ENCODE assay signal across 16 cellular contexts in genomic region chr6:166615059-166615770, GRCh38. TPM values are rescaled to one million over a fixed set of nuclear protein-coding genes. Genes with fewer than 3 reads are reported as not detected.
DNase-seq lines count a peak whose midpoint lies in the region; TF ChIP-seq lines count a peak whose summit lies in the region.
"Had no signal": no experiment of that assay in that cellular context is flagged by ENCODE, and none has a peak within 500 bp of the region (broad histone marks: within the 10 kb centered on the region; RNA-seq: fewer than 3 reads in every experiment).

No MANE protein-coding gene starts in this region.

- TF ChIP-seq EP300 in sigmoid colon (IDR thresholded peaks at IDR 0.05) = peak in 2 of 4 donors; percentile 17 to 39

- no peak overlapping the region for H3K4me3 ChIP-seq in choroid plexus epithelial cell (ENCODE audit: low read depth, low read length)
- H3K4me3 ChIP-seq in right atrium auricular region = no peak overlapping the region
- H3K4me3 ChIP-seq in sigmoid colon = no peak overlapping the region
- H3K4me3 ChIP-seq: cardiac muscle cell had no signal

- intact Hi-C loops in sigmoid colon (cut with DNase I) = no loop called here

- H3K4me1 ChIP-seq in right atrium auricular region (peaks cover 0 to 66% of the 10 kb centered on the region in 2 donors), sigmoid colon (peaks cover 0 to 69% (median 37%) of the 10 kb centered on the region in 4 donors)

- TF ChIP-seq POLR2A in sigmoid colon (IDR thresholded peaks at IDR 0.05) = no peak

- 91 to 93% methylated on average over 21 of the region's 21 CpGs for WGBS in sigmoid colon, 2 donors

- H3K36me3 ChIP-seq in right atrium auricular region (no peaks in the 10 kb centered on the region), sigmoid colon (no peaks in the 10 kb centered on the region)
- H3K36me3 ChIP-seq: cardiac muscle cell had no signal

- DNase-seq in GM03348 (ENCODE audit: low spot score) = peak; percentile 19
- DNase-seq in choroid plexus epithelial cell (ENCODE audit: low read depth) = peak; percentile 72
- peak; percentile 74 for DNase-seq in right atrium auricular region (ENCODE audit: low spot score)
- DNase-seq in sigmoid colon = no peak
- no peak for DNase-seq in middle frontal gyrus (ENCODE audit: extremely low spot score, low spot score)
- no peak for DNase-seq in retina
- DNase-seq in NCI-H2171 treated with DMSO at 0.1 percent for 48 hours (lab: John Stamatoyannopoulos, UW) = no peak
- DNase-seq in hepatic stellate cell (ENCODE audit: low spot score) = no peak
- DNase-seq: activated T-cell treated with anti-CD3 and anti-CD28 coated beads, Interleukin-2, amount 50 U/mL, for 1 hour; GDM1; NCI-H1048; NCI-H524 treated with DMSO at 0.1 percent for 48 hours; SIG-M5 had no signal

- H3K27ac ChIP-seq in right atrium auricular region (peak overlapping the region; percentile 85 to 86), sigmoid colon (peak overlapping the region in 3 of 4 donors; percentile 37 to 65 (median 52))
- H3K27ac ChIP-seq: C4-2B, cardiac muscle cell, VCaP had no signal

- H3K27me3 ChIP-seq in right atrium auricular region (no peaks in the 10 kb centered on the region), sigmoid colon (no peaks in the 10 kb centered on the region)
- H3K27me3 ChIP-seq: cardiac muscle cell had no signal

- no peaks in the 10 kb centered on the region for H3K9me3 ChIP-seq in right atrium auricular region
- H3K9me3 ChIP-seq in sigmoid colon = no peaks in the 10 kb centered on the region

- TF ChIP-seq CTCF in choroid plexus epithelial cell (conservative IDR thresholded peaks at IDR 0.05; ENCODE audit: low read depth, low read length) = no peak
- TF ChIP-seq CTCF in right atrium auricular region (IDR thresholded peaks at IDR 0.05) = no peak
- TF ChIP-seq CTCF in sigmoid colon (IDR thresholded peaks at IDR 0.05) = no peak

RNA-seq across cellular contexts. Expression of gene RPS6KA2, which starts 11.8 kb away (rescaled TPM):
- total RNA-seq in right atrium auricular region (100 to 1,000 TPM in 1 of 2 donors, 10 to 100 TPM in 1; 78.6 to 131 TPM), sigmoid colon (10 to 100 TPM; 27.8 to 44.7 (median 32.3) TPM)
- polyA plus RNA-seq in sigmoid colon = 10 to 100 TPM in 2 of 3 donors, 1 to 10 TPM in 1; 6.5 to 14.7 (median 12.6) TPM

RNA-seq across cellular contexts. Expression of gene RAMACL, which starts 28.7 kb away (rescaled TPM):
- total RNA-seq in right atrium auricular region (under 1 TPM; 0.20 to 0.52 TPM), sigmoid colon (1 to 10 TPM in 3 of 4 donors, under 1 TPM in 1; 0.66 to 3.0 (median 2.2) TPM)
- under 1 TPM in 1 of 3 donors, not detected in 2; 0.34 TPM for polyA plus RNA-seq in sigmoid colon

Comparison
In these comparisons a context has a peak if more than half of its experiments do, and no peak if none do; other contexts are left out.
1. DNase-seq: peak in GM03348 (single experiment), choroid plexus epithelial cell (single experiment) and right atrium auricular region (single experiment); none in sigmoid colon (single experiment), middle frontal gyrus (single experiment), retina (single experiment), NCI-H2171 treated with DMSO at 0.1 percent for 48 hours (single experiment) and hepatic stellate cell (single experiment).